In the genomic region with DNA sequence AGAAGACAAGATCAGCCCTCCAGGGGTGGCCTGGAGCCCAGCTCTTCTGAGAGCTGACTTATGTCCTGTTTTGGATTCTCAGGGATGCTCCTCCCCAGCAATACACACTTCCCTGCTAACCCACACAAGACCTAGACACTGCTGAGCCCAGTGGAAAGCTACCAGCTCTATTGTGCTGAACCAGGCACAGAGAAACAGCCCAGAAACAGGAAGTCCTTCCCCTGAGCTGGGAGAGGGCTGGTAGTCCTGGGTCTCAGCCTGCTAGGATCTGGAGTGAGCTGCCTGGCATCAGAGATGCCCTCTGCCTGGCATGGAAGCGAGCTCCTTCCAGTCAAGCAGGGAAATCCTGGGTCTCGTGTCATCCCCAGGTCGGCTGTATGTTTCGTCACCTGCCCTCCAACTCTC, we compare ENCODE assay signal across 1 cellular context.
TF ChIP-seq lines count a peak whose summit lies in the region.

No MANE protein-coding gene starts in this region.

TF ChIP-seq in H1, 55 proteins besides CTCF, POLR2A, EP300 and RAD21:
- TF ChIP-seq RXRA (IDR thresholded peaks at IDR 0.05; ENCODE audit: insufficient read depth, low read depth, low read length) (no peak), MAFK (IDR thresholded peaks at IDR 0.05; ENCODE audit: low read depth, low read length) (no peak), POLR2AphosphoS5 (IDR thresholded peaks at IDR 0.05; ENCODE audit: low read depth, low read length) (no peak; the same call in 1 of the 2 replicates)
- TF ChIP-seq, protein P1, sequence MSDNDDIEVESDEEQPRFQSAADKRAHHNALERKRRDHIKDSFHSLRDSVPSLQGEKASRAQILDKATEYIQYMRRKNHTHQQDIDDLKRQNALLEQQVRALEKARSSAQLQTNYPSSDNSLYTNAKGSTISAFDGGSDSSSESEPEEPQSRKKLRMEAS (IDR thresholded peaks at IDR 0.05), result no peak
TF ChIP-seq in H1: peak in this region for 0.
